8 cellular contexts compared by ENCODE assay signal in genomic region chr12:53268637-53269562, GRCh38. TPM values are rescaled to one million over a fixed set of nuclear protein-coding genes. Genes with fewer than 3 reads are reported as not detected.
A peak's percentile ranks its signal among the peaks of the same experiment; 100 is the strongest.
DNase-seq lines count a peak whose midpoint lies in the region; ATAC-seq and TF ChIP-seq lines count a peak whose summit lies in the region.

No MANE protein-coding gene starts in this region.

- WGBS in lower leg skin, 2 donors: 56 to 57% methylated on average over 20 of the region's 20 CpGs

- TSS peak; percentile 89 for BruUV-seq in HCT116 (replicated peaks; lab: Mats Ljungman, UMichigan)

- POLR2A ChIA-PET in AG04449 (lab: Yijun Ruan, JAX): interaction anchor here (0.5 to 0.7 kb wide), 2 partner anchors 32 to 52 kb away, joined by 3 read pairs; no protein-coding TSS in a partner anchor
- POLR2A ChIA-PET in HCT116 (lab: Charles Lee): no interaction called here

- H3K27ac Mint-ChIP-seq in activated naive CD8-positive, alpha-beta T cell treated with anti-CD3 and anti-CD28 coated beads, Interleukin-2, amount 50 U/mL, for 24 hours: peak overlapping the region; percentile 99

- H3K9me2 ChIP-seq in HCT116 (ENCODE audit: insufficient read depth): no peaks in the 10 kb centered on the region

- TF ChIP-seq CTCF in AG04449 (IDR thresholded peaks at IDR 0.05; ENCODE audit: insufficient read depth, low read length, missing control alignments): no peak
- no peak for TF ChIP-seq CTCF in HCT116 (IDR thresholded peaks at IDR 0.05 in 2 of 3, conservative IDR thresholded peaks at IDR 0.05 in 1 of 3; ENCODE audit: borderline replicate concordance in 1 of 3, insufficient read depth in 1 of 3, low read depth in 2 of 3, low read length in 2 of 3)
- TF ChIP-seq CTCF in lower leg skin (IDR thresholded peaks at IDR 0.05): no peak

- peak overlapping the region; percentile 72 for H3K4me2 ChIP-seq in HCT116 (ENCODE audit: low read length)

- H3K4me3 Mint-ChIP-seq in activated naive CD8-positive, alpha-beta T cell treated with anti-CD3 and anti-CD28 coated beads, Interleukin-2, amount 50 U/mL, for 24 hours: peak overlapping the region; percentile 100

- no peaks in the 10 kb centered on the region for H3K9me3 Mint-ChIP-seq in activated naive CD8-positive, alpha-beta T cell treated with anti-CD3 and anti-CD28 coated beads, Interleukin-2, amount 50 U/mL, for 24 hours

- peak; percentile 17 for ATAC-seq in HCT116
- ATAC-seq in activated naive CD8-positive, alpha-beta T cell treated with anti-CD3 and anti-CD28 coated beads, Interleukin-2, amount 50 U/mL, for 24 hours: no peak
- no peak for ATAC-seq in GM21576 (IDR thresholded peaks at IDR 0.05; ENCODE audit: unreplicated experiment)

- no peak overlapping the region for H2AFZ ChIP-seq in HCT116 (ENCODE audit: low read depth, low read length, poor library complexity, severe bottlenecking)

- no peaks in the 10 kb centered on the region for H3K27me3 ChIP-seq in HCT116 (ENCODE audit: insufficient read depth, low read length)

- peaks cover 42% of the 10 kb centered on the region for H3K4me1 Mint-ChIP-seq in activated naive CD8-positive, alpha-beta T cell treated with anti-CD3 and anti-CD28 coated beads, Interleukin-2, amount 50 U/mL, for 24 hours

- no peak for DNase-seq in AG04449 (ENCODE audit: low read depth, low spot score)
- no peak for DNase-seq in HCT116 (ENCODE audit: low read depth, low spot score)
- DNase-seq in activated naive CD8-positive, alpha-beta T cell treated with anti-CD3 and anti-CD28 coated beads, Interleukin-2, amount 50 U/mL, for 24 hours: no peak
- DNase-seq in lower leg skin (ENCODE audit: low spot score in 2 of 2): no peak
- no peak for DNase-seq in retina
- DNase-seq in SW 1271 (lab: John Stamatoyannopoulos, UW): no peak
- DNase-seq in cortex of kidney (lab: John Stamatoyannopoulos, UW): no peak

- H3K27me3 Mint-ChIP-seq in activated naive CD8-positive, alpha-beta T cell treated with anti-CD3 and anti-CD28 coated beads, Interleukin-2, amount 50 U/mL, for 24 hours: no peaks in the 10 kb centered on the region

- RAD21 ChIA-PET in HCT116 (lab: Charles Lee; ENCODE audit: low non-redundant PET in 1 of 2, low total read pairs in 2 of 2, uncharacterized antibody in 2 of 2, unreplicated experiment in 2 of 2): no interaction called here

- peaks cover 6 to 21% of the 10 kb centered on the region in 2 experiments; a peak in 2 of 4 replicates for H3K36me3 ChIP-seq in HCT116 (ENCODE audit: control insufficient read depth in 1 of 2, insufficient read depth in 2 of 2, low read length in 2 of 2)

- H3K27ac ChIP-seq in HCT116 (ENCODE audit: low read depth, low read length): peak overlapping the region; percentile 61

- TF ChIP-seq POLR2A in HCT116 (IDR thresholded peaks at IDR 0.05; ENCODE audit: borderline replicate concordance, extremely low read depth, insufficient read depth, insufficient read length) (no peak), lower leg skin (IDR thresholded peaks at IDR 0.05) (no peak)

- H3K4me1 ChIP-seq in HCT116 (ENCODE audit: control insufficient read depth in 1 of 2, insufficient read depth in 2 of 2, low read length in 2 of 2): peaks cover 11 to 28% of the 10 kb centered on the region in 2 experiments

- no peaks in the 10 kb centered on the region for H4K20me1 ChIP-seq in HCT116 (ENCODE audit: insufficient read depth)

- no peak for TF ChIP-seq RAD21 in HCT116 (IDR thresholded peaks at IDR 0.05; ENCODE audit: low read depth)

- peak overlapping the region; percentile 95 for H3K4me3 ChIP-seq in AG04449 (ENCODE audit: low read depth, low read length)
- peak overlapping the region; percentile 65 to 81 for H3K4me3 ChIP-seq in HCT116 (replicated peaks in 1 of 2; ENCODE audit: low read depth in 1 of 2, low read length in 2 of 2)
- peak overlapping the region; percentile 60 for H3K4me3 ChIP-seq in lower leg skin (ENCODE audit: low read depth, poor library complexity, severe bottlenecking)

- CTCF ChIA-PET in AG04449 (lab: Yijun Ruan, JAX) (interaction anchor here (0.7 to 7.4 kb wide), 11 partner anchors 9 to 202 kb away, joined by 3 to 95 read pairs (median 8); partner anchors contain the start of genes AAAS and PFDN5), HCT116 (lab: Charles Lee) (interaction anchor here (1.5 kb wide), 1 partner anchor 57 kb away, joined by 7 read pairs; no protein-coding TSS in a partner anchor)

- no peaks in the 10 kb centered on the region for H3K9me3 ChIP-seq in HCT116 (ENCODE audit: control insufficient read depth in 1 of 2, insufficient read depth in 1 of 2, low read depth in 1 of 2, low read length in 2 of 2)

- H3K9ac ChIP-seq in HCT116 (ENCODE audit: low read length): peak overlapping the region; percentile 81

- intact Hi-C loops in HCT116 (cut with micrococcal nuclease) (loop anchor here (1.0 kb wide), 1 partner anchor 50 kb away; no protein-coding TSS in a partner anchor), lower leg skin (cut with DNase I; ENCODE audit: low total_unique reads) (no loop called here)

- peaks cover 30% of the 10 kb centered on the region for H3K36me3 Mint-ChIP-seq in activated naive CD8-positive, alpha-beta T cell treated with anti-CD3 and anti-CD28 coated beads, Interleukin-2, amount 50 U/mL, for 24 hours (ENCODE audit: low read depth)

- peaks cover 25% of the 10 kb centered on the region for H3K79me2 ChIP-seq in HCT116 (ENCODE audit: insufficient read depth, low read length)

TF ChIP-seq in HCT116, 20 proteins besides CTCF, POLR2A, EP300 and RAD21:
- no peak for TF ChIP-seq JUND (IDR thresholded peaks at IDR 0.05)
- peak; percentile 43; the same call in 1 of the 2 replicates for TF ChIP-seq ZFX (IDR thresholded peaks at IDR 0.05)
- no peak for TF ChIP-seq YY1 (IDR thresholded peaks at IDR 0.05; ENCODE audit: extremely low read depth, insufficient replicate concordance, low read depth, low read length)
- TF ChIP-seq MAX (IDR thresholded peaks at IDR 0.05): no peak
- TF ChIP-seq CBX3 (IDR thresholded peaks at IDR 0.05; ENCODE audit: low read depth): no peak

RNA-seq across cellular contexts. Expression of gene ESPL1, which starts 0.8 kb away (rescaled TPM):
- 50.3 TPM for total RNA-seq in HCT116 (2021; ENCODE audit: unreplicated experiment)
- 33.9 and 36.7 TPM in 2 replicates for polyA plus RNA-seq in HCT116 (2012)
- 10 to 100 TPM in 1 of 4 donors, 1 to 10 TPM in 3; 4.7 to 13.6 (median 5.8) TPM for total RNA-seq in lower leg skin

RNA-seq across cellular contexts. Expression of gene PFDN5, which starts 26.4 kb away (rescaled TPM):
- 318 TPM for total RNA-seq in HCT116 (2021; ENCODE audit: unreplicated experiment)
- 540 and 548 TPM in 2 replicates for polyA plus RNA-seq in HCT116 (2012)
- 100 to 1,000 TPM; 522 to 562 (median 543) TPM for total RNA-seq in lower leg skin

RNA-seq across cellular contexts. Expression of gene MYG1, which starts 30.6 kb away (rescaled TPM):
- total RNA-seq in HCT116 (2021; ENCODE audit: unreplicated experiment) (104 TPM), lower leg skin (10 to 100 TPM; 39.2 to 53.5 (median 46.8) TPM)
- 101 and 106 TPM in 2 replicates for polyA plus RNA-seq in HCT116 (2012)

RNA-seq across cellular contexts. Expression of gene RARG, which starts 36.9 kb away (rescaled TPM):
- 68.9 TPM for total RNA-seq in HCT116 (2021; ENCODE audit: unreplicated experiment)
- 50.8 and 54.4 TPM in 2 replicates for polyA plus RNA-seq in HCT116 (2012)
- 100 to 1,000 TPM; 160 to 207 (median 199) TPM for total RNA-seq in lower leg skin

RNA-seq across cellular contexts. Expression of gene AAAS, which starts 52.5 kb away (rescaled TPM):
- total RNA-seq in HCT116 (2021; ENCODE audit: unreplicated experiment): 87.9 TPM
- polyA plus RNA-seq in HCT116 (2012): 64.1 and 77.3 TPM in 2 replicates
- total RNA-seq in lower leg skin: 10 to 100 TPM; 41.4 to 47.1 (median 44.8) TPM
